Comparison of ENCODE assay signal across 20 cellular contexts in genomic region chr15:75185271-75186029, GRCh38.
"Had no signal": no experiment of that assay in that cellular context is flagged by ENCODE, and none has a peak within 500 bp of the region (broad histone marks: within the 10 kb centered on the region; RNA-seq: fewer than 3 reads in every experiment).

No MANE protein-coding gene starts in this region.

- H3K9me3 Mint-ChIP-seq: activated naive CD8-positive, alpha-beta T cell treated with anti-CD3 and anti-CD28 coated beads for 36 hours; activated T-helper 17 cell treated with anti-CD3 and anti-CD28 coated beads, Interleukin-2, amount 50 U/mL, for 72 hours; naive thymus-derived CD8-positive, alpha-beta T cell; stimulated activated naive B cell treated with anti-CD40 and anti-IgM and Interleukin-4, amounts not matched to agents 10 μg/mL and 1 μg/mL and 100 μg/mL, for 72 hours had no signal

- ATAC-seq: activated CD8-positive, alpha-beta memory T cell treated with anti-CD3 and anti-CD28 coated beads, Interleukin-2, amount 10 ng/mL, durations not matched to agents 7 days and 5 days; activated T-helper 17 cell treated with anti-CD3 and anti-CD28 coated beads, Interleukin-2, amount 50 U/mL, for 72 hours; left colon; lower lobe of right lung; naive thymus-derived CD8-positive, alpha-beta T cell; T-helper 17 cell had no signal

- DNase-seq: activated CD4-positive, alpha-beta memory T cell treated with anti-CD3 and anti-CD28 coated beads, Interleukin-2, amount 10 ng/mL, durations not matched to agents 7 days and 5 days; activated CD4-positive, alpha-beta T cell treated with anti-CD3 and anti-CD28 coated beads for 48 hours; activated CD8-positive, alpha-beta memory T cell treated with anti-CD3 and anti-CD28 coated beads, Interleukin-2, amount 10 ng/mL, durations not matched to agents 7 days and 5 days; activated naive CD4-positive, alpha-beta T cell; activated naive CD8-positive, alpha-beta T cell treated with anti-CD3 and anti-CD28 coated beads for 36 hours; amniotic stem cell; dermis blood vessel endothelial cell; effector memory CD4-positive, alpha-beta T cell; esophagus squamous epithelium; hippocampal formation; islet precursor cell; left colon; lower lobe of right lung; naive thymus-derived CD8-positive, alpha-beta T cell; spleen; stimulated activated CD4-positive, alpha-beta T cell treated with anti-CD3 and anti-CD28 coated beads, Interleukin-4, amount 100 ng/mL, for 4 hours; stimulated activated naive B cell treated with anti-CD40 and anti-IgM and Interleukin-4, amounts not matched to agents 10 μg/mL and 1 μg/mL and 100 μg/mL, for 72 hours; T-helper 17 cell had no signal

- H3K4me1 Mint-ChIP-seq: activated naive CD8-positive, alpha-beta T cell treated with anti-CD3 and anti-CD28 coated beads for 36 hours; activated T-helper 17 cell treated with anti-CD3 and anti-CD28 coated beads, Interleukin-2, amount 50 U/mL, for 72 hours had no signal

- H3K4me3 Mint-ChIP-seq: activated CD4-positive, alpha-beta memory T cell treated with anti-CD3 and anti-CD28 coated beads, Interleukin-2, amount 10 ng/mL, durations not matched to agents 7 days and 5 days; activated CD8-positive, alpha-beta memory T cell treated with anti-CD3 and anti-CD28 coated beads, Interleukin-2, amount 10 ng/mL, durations not matched to agents 7 days and 5 days; activated naive CD8-positive, alpha-beta T cell treated with anti-CD3 and anti-CD28 coated beads for 36 hours; activated T-helper 17 cell treated with anti-CD3 and anti-CD28 coated beads, Interleukin-2, amount 50 U/mL, for 72 hours; naive thymus-derived CD8-positive, alpha-beta T cell; stimulated activated naive B cell treated with anti-CD40 and anti-IgM and Interleukin-4, amounts not matched to agents 10 μg/mL and 1 μg/mL and 100 μg/mL, for 72 hours; T-helper 17 cell had no signal

- H3K9me3 ChIP-seq: esophagus squamous epithelium, lower lobe of right lung, spleen had no signal

- H3K36me3 ChIP-seq: esophagus squamous epithelium, lower lobe of right lung, spleen had no signal

- H3K27me3 ChIP-seq: esophagus squamous epithelium had no signal

- H3K27ac Mint-ChIP-seq: activated CD4-positive, alpha-beta memory T cell treated with anti-CD3 and anti-CD28 coated beads, Interleukin-2, amount 10 ng/mL, durations not matched to agents 7 days and 5 days; activated CD8-positive, alpha-beta memory T cell treated with anti-CD3 and anti-CD28 coated beads, Interleukin-2, amount 10 ng/mL, durations not matched to agents 7 days and 5 days; activated naive CD8-positive, alpha-beta T cell treated with anti-CD3 and anti-CD28 coated beads for 36 hours; activated T-helper 17 cell treated with anti-CD3 and anti-CD28 coated beads, Interleukin-2, amount 50 U/mL, for 72 hours; naive thymus-derived CD8-positive, alpha-beta T cell; stimulated activated naive B cell treated with anti-CD40 and anti-IgM and Interleukin-4, amounts not matched to agents 10 μg/mL and 1 μg/mL and 100 μg/mL, for 72 hours; T-helper 17 cell had no signal

- H3K9ac ChIP-seq: parathyroid adenoma had no signal

- H3K4me3 ChIP-seq: esophagus squamous epithelium, lower lobe of right lung, spleen had no signal

- H2AFZ ChIP-seq: parathyroid adenoma had no signal

- H3K36me3 Mint-ChIP-seq: activated CD8-positive, alpha-beta memory T cell treated with anti-CD3 and anti-CD28 coated beads, Interleukin-2, amount 10 ng/mL, durations not matched to agents 7 days and 5 days; activated naive CD8-positive, alpha-beta T cell treated with anti-CD3 and anti-CD28 coated beads for 36 hours; naive thymus-derived CD8-positive, alpha-beta T cell; stimulated activated naive B cell treated with anti-CD40 and anti-IgM and Interleukin-4, amounts not matched to agents 10 μg/mL and 1 μg/mL and 100 μg/mL, for 72 hours had no signal

- H3K79me2 ChIP-seq: parathyroid adenoma had no signal

- H3K4me1 ChIP-seq: lower lobe of right lung, parathyroid adenoma had no signal
